Comparison of ENCODE assay signal across 1 cellular context in genomic region chrX:132023896-132024386, GRCh38.
TF ChIP-seq lines count a peak whose summit lies in the region.

No MANE protein-coding gene starts in this region.

TF ChIP-seq in GM23338, 12 proteins besides CTCF, POLR2A, EP300 and RAD21 (continued from another document):
- TF ChIP-seq ZNF462 (CRISPR knock-in tag; IDR thresholded peaks at IDR 0.05) (no peak), STAT1 (IDR thresholded peaks at IDR 0.05; ENCODE audit: unreplicated experiment) (no peak), POLR2AphosphoS5 (IDR thresholded peaks at IDR 0.05; ENCODE audit: low read depth) (no peak), ETS1 (IDR thresholded peaks at IDR 0.05) (no peak), ZNF331 (CRISPR knock-in tag; IDR thresholded peaks at IDR 0.05; ENCODE audit: low read depth) (no peak), ZNF114 (CRISPR knock-in tag; IDR thresholded peaks at IDR 0.05) (no peak), REST (IDR thresholded peaks at IDR 0.05; ENCODE audit: unreplicated experiment) (no peak), EZH2 (IDR thresholded peaks at IDR 0.05; ENCODE audit: low read depth, unreplicated experiment) (no peak), CREB1 (CRISPR knock-in tag; IDR thresholded peaks at IDR 0.05; ENCODE audit: low read depth) (no peak)
